ENCODE assay signal across 21 cellular contexts in genomic region chr19:2799273-2800020, GRCh38. TPM values are rescaled to one million over a fixed set of nuclear protein-coding genes. Genes with fewer than 3 reads are reported as not detected.
DNase-seq lines count a peak whose midpoint lies in the region; ATAC-seq and TF ChIP-seq lines count a peak whose summit lies in the region.
"Had no signal": no experiment of that assay in that cellular context is flagged by ENCODE, and none has a peak within 500 bp of the region (broad histone marks: within the 10 kb centered on the region; RNA-seq: fewer than 3 reads in every experiment).

No MANE protein-coding gene starts in this region.

- DNase-seq in heart left ventricle (no peak), Right ventricle myocardium superior (no peak), HFFc6 (no peak), right atrium auricular region (ENCODE audit: low spot score) (no peak), psoas muscle (no peak), NCI-H1436 treated with DMSO at 0.1 percent for 48 hours (lab: John Stamatoyannopoulos, UW) (no peak), mesendoderm (no peak)
- DNase-seq: CD4-positive, alpha-beta memory T cell; COR-L47; DMS53; KG1; NCI-H1105 treated with DMSO at 0.1 percent for 48 hours; NCI-H2029 treated with DMSO at 0.1 percent for 48 hours; NCI-H446 treated with DMSO at 0.1 percent for 48 hours; NCI-H526; NCI-H82; NK-92 treated with Interleukin-12 subunit alpha and Interleukin-12 subunit beta, amount 100 ng/mL, for 24 hours; SHP77 treated with DMSO at 0.1 percent for 48 hours had no signal

- no peaks in the 10 kb centered on the region for H3K4me1 Mint-ChIP-seq in HFFc6 (ENCODE audit: low read depth)

- H3K27me3 ChIP-seq in heart left ventricle (no peaks in the 10 kb centered on the region), right atrium auricular region (no peaks in the 10 kb centered on the region), psoas muscle (ENCODE audit: insufficient read depth in 3 of 3, low read length in 2 of 3) (no peaks in the 10 kb centered on the region), mesendoderm (ENCODE audit: insufficient read depth, low read length, poor library complexity) (no peaks in the 10 kb centered on the region)
- H3K27me3 ChIP-seq: MG63 had no signal

- H3K56ac ChIP-seq in mesendoderm (ENCODE audit: low read length): no peak overlapping the region

- 94 to 95% (median 95%) methylated on average over 36 to 41 of the region's 41 CpGs for WGBS in heart left ventricle, 4 donors
- WGBS in psoas muscle, 3 donors: 94 to 95% (median 94%) methylated on average over 41 of the region's 41 CpGs
- no CpG with 5 or more reads among the region's 41 CpGs for WGBS in mesendoderm (ENCODE audit: extremely low coverage, insufficient coverage, low lambda C conversion rate)

- intact Hi-C loops in heart left ventricle (cut with DNase I) (no loop called here), Right ventricle myocardium superior (cut with DNase I) (no loop called here), psoas muscle (cut with DNase I) (no loop called here)

- no peak overlapping the region for H3K4me2 ChIP-seq in mesendoderm (ENCODE audit: low read length)

- H2BK120ac ChIP-seq in mesendoderm (ENCODE audit: low read depth, low read length): no peak overlapping the region

- peaks cover 2% of the 10 kb centered on the region for H3K27me3 Mint-ChIP-seq in HFFc6 (ENCODE audit: insufficient read depth)
- H3K27me3 Mint-ChIP-seq: CD4-positive, alpha-beta memory T cell had no signal

- H2BK15ac ChIP-seq in mesendoderm (replicated peaks; ENCODE audit: low read depth): no peak overlapping the region

- no peak overlapping the region for H3K18ac ChIP-seq in mesendoderm (ENCODE audit: low read length)

- H3K9me3 ChIP-seq in heart left ventricle: no peaks in the 10 kb centered on the region
- H3K9me3 ChIP-seq in right atrium auricular region: no peaks in the 10 kb centered on the region
- no peaks in the 10 kb centered on the region for H3K9me3 ChIP-seq in psoas muscle
- H3K9me3 ChIP-seq: HAP-1, MG63 had no signal

- no peaks in the 10 kb centered on the region for H3K9me3 Mint-ChIP-seq in HFFc6
- H3K9me3 Mint-ChIP-seq: CD4-positive, alpha-beta memory T cell had no signal

- H3K79me2 ChIP-seq in mesendoderm (ENCODE audit: control insufficient read depth, insufficient read depth, low read length): no peaks in the 10 kb centered on the region

- H3K4ac ChIP-seq in mesendoderm (ENCODE audit: low read depth, low read length): no peak overlapping the region

- no peak overlapping the region for H3K9ac ChIP-seq in mesendoderm (ENCODE audit: low read length)

- H3K23ac ChIP-seq in mesendoderm (ENCODE audit: low read length): no peak overlapping the region

- H3K27ac ChIP-seq in heart left ventricle (peak overlapping the region in 11 of 12 donors; percentile 37 to 90 (median 69)), right atrium auricular region (peak overlapping the region; percentile 85 to 96), psoas muscle (peak overlapping the region; percentile 66), mesendoderm (ENCODE audit: low read depth, low read length) (no peak overlapping the region)

- TF ChIP-seq CTCF in heart left ventricle (IDR thresholded peaks at IDR 0.05): no peak
- TF ChIP-seq CTCF in HFFc6 (IDR thresholded peaks at IDR 0.05): no peak
- no peak for TF ChIP-seq CTCF in right atrium auricular region (IDR thresholded peaks at IDR 0.05)
- no peak for TF ChIP-seq CTCF in psoas muscle (IDR thresholded peaks at IDR 0.05)

- H3K79me1 ChIP-seq in mesendoderm (ENCODE audit: low read length): peaks cover 6% of the 10 kb centered on the region

- no peak overlapping the region for H2BK5ac ChIP-seq in mesendoderm (ENCODE audit: low read length)

- no peak overlapping the region for H2AK5ac ChIP-seq in mesendoderm (ENCODE audit: low read length)

- no peak overlapping the region for H4K8ac ChIP-seq in mesendoderm (ENCODE audit: low read depth, low read length)

- peak overlapping the region; percentile 40; the same call in 1 of the 2 replicates for H3K27ac Mint-ChIP-seq in HFFc6
- H3K27ac Mint-ChIP-seq: CD4-positive, alpha-beta memory T cell had no signal

- H3K4me3 ChIP-seq in heart left ventricle: no peak overlapping the region
- no peak overlapping the region for H3K4me3 ChIP-seq in right atrium auricular region
- H3K4me3 ChIP-seq in psoas muscle: no peak overlapping the region
- no peak overlapping the region for H3K4me3 ChIP-seq in mesendoderm (ENCODE audit: low read length)
- H3K4me3 ChIP-seq: HAP-1, MG63 had no signal

- H3K4me1 ChIP-seq in heart left ventricle (peaks cover 0 to 24% (median 8%) of the 10 kb centered on the region in 12 donors), right atrium auricular region (peaks cover 0 to 19% of the 10 kb centered on the region in 2 donors), psoas muscle (peaks cover 4% of the 10 kb centered on the region), mesendoderm (ENCODE audit: control insufficient read depth, low read depth, low read length) (no peaks in the 10 kb centered on the region)
- H3K4me1 ChIP-seq: HAP-1 had no signal

- H3K36me3 ChIP-seq in heart left ventricle: peaks cover 0 to 57% (median 23%) of the 10 kb centered on the region in 9 donors
- H3K36me3 ChIP-seq in right atrium auricular region: peaks cover 12% of the 10 kb centered on the region
- H3K36me3 ChIP-seq in psoas muscle (ENCODE audit: insufficient read depth in 1 of 2, low read depth in 1 of 2): peaks cover 3 to 48% of the 10 kb centered on the region in 2 donors
- peaks cover 18% of the 10 kb centered on the region for H3K36me3 ChIP-seq in mesendoderm (ENCODE audit: control insufficient read depth, insufficient read depth, low read length)
- H3K36me3 ChIP-seq: MG63 had no signal

- no peak overlapping the region for H3K4me3 Mint-ChIP-seq in HFFc6
- H3K4me3 Mint-ChIP-seq: CD4-positive, alpha-beta memory T cell had no signal

- no peak for TF ChIP-seq POLR2A in heart left ventricle (IDR thresholded peaks at IDR 0.05)

- no peak for ATAC-seq in heart left ventricle
- no peak for ATAC-seq in Right ventricle myocardium superior (ENCODE audit: poor library complexity)
- no peak for ATAC-seq in psoas muscle
- ATAC-seq: PC-3 had no signal

- peaks cover 24% of the 10 kb centered on the region for H3K36me3 Mint-ChIP-seq in HFFc6 (ENCODE audit: low read depth)

- H4K5ac ChIP-seq in mesendoderm (ENCODE audit: low read length): no peak overlapping the region

RNA-seq across cellular contexts. Expression of gene THOP1, which starts 14.1 kb away (rescaled TPM):
- total RNA-seq in heart left ventricle (10 to 100 TPM; 36.8 to 78.7 (median 43.9) TPM), Right ventricle myocardium superior (52.6 TPM), right atrium auricular region (10 to 100 TPM; 33.9 to 45.8 TPM), psoas muscle (10 to 100 TPM; 46.0 to 60.2 (median 55.9) TPM)
- polyA plus RNA-seq in heart left ventricle (100 to 1,000 TPM in 1 of 2 donors, 10 to 100 TPM in 1; 75.5 to 114 TPM), psoas muscle (10 to 100 TPM; 58.3 to 92.2 (median 85.9) TPM)
- total RNA-seq in HFFc6 (2021; fragmentation: NEBNext Ultra II Directional; extraction: Animal tissue kit (Norgen Biotek cat#: 25700)): 100 to 1,000 TPM in 1 of 6 experiments, 10 to 100 TPM in 5; 83.7 to 114 (median 94.3) TPM
- polyA plus RNA-seq in mesendoderm (2013, experiment 1 of 2): 82.0 TPM
- 80.2 TPM for polyA plus RNA-seq in mesendoderm (2013, experiment 2 of 2)

RNA-seq across cellular contexts. Expression of gene SGTA, which starts 16.4 kb away (rescaled TPM):
- total RNA-seq in heart left ventricle: 10 to 100 TPM; 47.4 to 76.8 (median 62.4) TPM
- polyA plus RNA-seq in heart left ventricle: 100 to 1,000 TPM in 1 of 2 donors, 10 to 100 TPM in 1; 79.9 to 125 TPM
- total RNA-seq in Right ventricle myocardium superior: 56.6 TPM
- 10 to 100 TPM; 60.7 to 68.1 (median 62.8) TPM for total RNA-seq in HFFc6 (2021; fragmentation: NEBNext Ultra II Directional; extraction: Animal tissue kit (Norgen Biotek cat#: 25700))
- 10 to 100 TPM; 52.3 to 60.9 TPM for total RNA-seq in right atrium auricular region
- total RNA-seq in psoas muscle: 100 to 1,000 TPM in 1 of 4 donors, 10 to 100 TPM in 3; 63.4 to 104 (median 77.8) TPM
- 100 to 1,000 TPM in 2 of 3 donors, 10 to 100 TPM in 1; 99.1 to 186 (median 123) TPM for polyA plus RNA-seq in psoas muscle
- 86.5 TPM for polyA plus RNA-seq in mesendoderm (2013, experiment 1 of 2)
- 85.9 TPM for polyA plus RNA-seq in mesendoderm (2013, experiment 2 of 2)

RNA-seq across cellular contexts. Expression of gene ZNF554, which starts 20.2 kb away (rescaled TPM):
- total RNA-seq in heart left ventricle (1 to 10 TPM; 2.7 to 6.1 (median 4.6) TPM), Right ventricle myocardium superior (4.3 TPM), right atrium auricular region (1 to 10 TPM; 3.5 to 6.0 TPM), psoas muscle (1 to 10 TPM; 3.5 to 6.5 (median 4.5) TPM)
- polyA plus RNA-seq in heart left ventricle (1 to 10 TPM; 1.4 to 4.3 TPM), psoas muscle (1 to 10 TPM; 1.8 to 5.2 (median 3.6) TPM)
- total RNA-seq in HFFc6 (2021; fragmentation: NEBNext Ultra II Directional; extraction: Animal tissue kit (Norgen Biotek cat#: 25700)): 1 to 10 TPM; 1.6 to 2.4 (median 2.2) TPM
- polyA plus RNA-seq in mesendoderm (2013, experiment 1 of 2): 2.2 TPM
- 2.2 TPM for polyA plus RNA-seq in mesendoderm (2013, experiment 2 of 2)

RNA-seq across cellular contexts. Expression of gene ZNF555, which starts 41.8 kb away (rescaled TPM):
- total RNA-seq in heart left ventricle (10 to 100 TPM in 1 of 9 donors, 1 to 10 TPM in 8; 5.9 to 11.5 (median 8.2) TPM), Right ventricle myocardium superior (7.7 TPM), right atrium auricular region (1 to 10 TPM; 5.5 to 5.9 TPM), psoas muscle (10 to 100 TPM in 2 of 4 donors, 1 to 10 TPM in 2; 2.9 to 16.0 (median 8.5) TPM)
- polyA plus RNA-seq in heart left ventricle (1 to 10 TPM; 2.7 to 3.8 TPM), psoas muscle (1 to 10 TPM; 1.7 to 2.4 (median 1.9) TPM)
- 1 to 10 TPM; 3.7 to 5.6 (median 3.8) TPM for total RNA-seq in HFFc6 (2021; fragmentation: NEBNext Ultra II Directional; extraction: Animal tissue kit (Norgen Biotek cat#: 25700))
- 1.1 TPM for polyA plus RNA-seq in mesendoderm (2013, experiment 1 of 2)
- polyA plus RNA-seq in mesendoderm (2013, experiment 2 of 2): 1.1 TPM

RNA-seq across cellular contexts. Expression of gene SLC39A3, which starts 59.6 kb away (rescaled TPM):
- 10 to 100 TPM; 16.4 to 33.3 (median 21.7) TPM for total RNA-seq in heart left ventricle
- 10 to 100 TPM; 31.2 to 63.7 TPM for polyA plus RNA-seq in heart left ventricle
- 20.2 TPM for total RNA-seq in Right ventricle myocardium superior
- 10 to 100 TPM; 39.2 to 49.1 (median 42.5) TPM for total RNA-seq in HFFc6 (2021; fragmentation: NEBNext Ultra II Directional; extraction: Animal tissue kit (Norgen Biotek cat#: 25700))
- 10 to 100 TPM; 22.9 to 38.0 TPM for total RNA-seq in right atrium auricular region
- total RNA-seq in psoas muscle: 10 to 100 TPM; 16.9 to 26.8 (median 20.0) TPM
- 10 to 100 TPM; 28.4 to 70.1 (median 32.6) TPM for polyA plus RNA-seq in psoas muscle
- polyA plus RNA-seq in mesendoderm (2013, experiment 1 of 2): 24.2 TPM
- polyA plus RNA-seq in mesendoderm (2013, experiment 2 of 2): 25.8 TPM
